In genomic region chr17:40112718-40113109, GRCh38 we compare ENCODE assay signal across 8 cellular contexts. TPM values are rescaled to one million over a fixed set of nuclear protein-coding genes. Genes with fewer than 3 reads are reported as not detected.
A peak's percentile ranks its signal among the peaks of the same experiment; 100 is the strongest.
DNase-seq lines count a peak whose midpoint lies in the region; ATAC-seq and TF ChIP-seq lines count a peak whose summit lies in the region.

No MANE protein-coding gene starts in this region.

- H3K27me3 ChIP-seq in MG63 = no peaks in the 10 kb centered on the region

- no peaks in the 10 kb centered on the region for H3K27me3 Mint-ChIP-seq in naive thymus-derived CD8-positive, alpha-beta T cell

- peaks cover 45 to 67% (median 61%) of the 10 kb centered on the region in 4 donors for H3K4me1 Mint-ChIP-seq in naive thymus-derived CD8-positive, alpha-beta T cell

- DNase-seq in MG63 = peak; percentile 44
- peak; percentile 49 for DNase-seq in ecto neural progenitor cell (ENCODE audit: low spot score)
- DNase-seq in naive thymus-derived CD8-positive, alpha-beta T cell = no peak
- DNase-seq in T1000 (lab: John Stamatoyannopoulos, UW) = no peak
- DNase-seq in foreskin melanocyte = no peak
- no peak for DNase-seq in stimulated activated naive CD4-positive, alpha-beta T cell (lab: John Stamatoyannopoulos, UW)

- H3K27ac Mint-ChIP-seq in naive thymus-derived CD8-positive, alpha-beta T cell = peak overlapping the region; percentile 84 to 100 (median 97)

- H3K36me3 Mint-ChIP-seq in naive thymus-derived CD8-positive, alpha-beta T cell = no peaks in the 10 kb centered on the region

- peak overlapping the region; percentile 89 for H3K27ac ChIP-seq in 22Rv1

- TF ChIP-seq CTCF in 22Rv1 (IDR thresholded peaks at IDR 0.05) = no peak

- POLR2A ChIA-PET in naive thymus-derived CD8-positive, alpha-beta T cell (lab: Charles Lee) = interaction anchor here (0.5 to 19.5 kb wide), 18 partner anchors 11 to 111 kb away, joined by 3 to 523 read pairs (median 8); partner anchors contain the start of genes CASC3, CSF3, MED24 and MSL1

- no peaks in the 10 kb centered on the region for H3K36me3 ChIP-seq in MG63

- H3K9me3 ChIP-seq in MG63 = no peaks in the 10 kb centered on the region

- no peak for ATAC-seq in naive thymus-derived CD8-positive, alpha-beta T cell
- no peak for ATAC-seq in HG03025 (IDR thresholded peaks at IDR 0.05; ENCODE audit: low FRiP score, unreplicated experiment)

- no peak overlapping the region for H3K4me3 ChIP-seq in MG63

- H3K9me3 Mint-ChIP-seq in naive thymus-derived CD8-positive, alpha-beta T cell = no peaks in the 10 kb centered on the region

- peak overlapping the region; percentile 80 to 95 (median 86) for H3K4me3 Mint-ChIP-seq in naive thymus-derived CD8-positive, alpha-beta T cell

RNA-seq across cellular contexts. Expression of gene MSL1, which starts 9.1 kb away (rescaled TPM):
- total RNA-seq in MG63 (2014; rRNA removed; shearing (Covaris generic); ENCODE audit: low replicate concordance) = 44.9 and 53.4 TPM in 2 replicates
- 100 to 1,000 TPM; 132 to 135 TPM for total RNA-seq in naive thymus-derived CD8-positive, alpha-beta T cell
- polyA plus RNA-seq in naive thymus-derived CD8-positive, alpha-beta T cell = 10 to 100 TPM in 1 of 3 donors, 1 to 10 TPM in 2; 6.8 to 12.8 (median 9.2) TPM

RNA-seq across cellular contexts. Expression of gene NR1D1, which starts 12.3 kb away (rescaled TPM):
- total RNA-seq in MG63 (2014; rRNA removed; shearing (Covaris generic); ENCODE audit: low replicate concordance) = 0.07 and 1.3 TPM in 2 replicates
- 10 to 100 TPM; 18.2 to 19.2 TPM for total RNA-seq in naive thymus-derived CD8-positive, alpha-beta T cell
- 1 to 10 TPM; 3.9 to 9.9 (median 6.4) TPM for polyA plus RNA-seq in naive thymus-derived CD8-positive, alpha-beta T cell

RNA-seq across cellular contexts. Expression of gene CASC3, which starts 27.6 kb away (rescaled TPM):
- 50.2 and 63.6 TPM in 2 replicates for total RNA-seq in MG63 (2014; rRNA removed; shearing (Covaris generic); ENCODE audit: low replicate concordance)
- total RNA-seq in naive thymus-derived CD8-positive, alpha-beta T cell = 100 to 1,000 TPM; 153 to 162 TPM
- 10 to 100 TPM; 33.5 to 46.9 (median 40.6) TPM for polyA plus RNA-seq in naive thymus-derived CD8-positive, alpha-beta T cell

RNA-seq across cellular contexts. Expression of gene THRA, which starts 49.9 kb away (rescaled TPM):
- total RNA-seq in MG63 (2014; rRNA removed; shearing (Covaris generic); ENCODE audit: low replicate concordance) = 11.5 and 18.1 TPM in 2 replicates
- 10 to 100 TPM; 53.6 to 54.2 TPM for total RNA-seq in naive thymus-derived CD8-positive, alpha-beta T cell
- polyA plus RNA-seq in naive thymus-derived CD8-positive, alpha-beta T cell = 10 to 100 TPM; 11.3 to 23.3 (median 22.2) TPM

RNA-seq across cellular contexts. Expression of gene MED24, which starts 58.5 kb away (rescaled TPM):
- 83.1 and 96.3 TPM in 2 replicates for total RNA-seq in MG63 (2014; rRNA removed; shearing (Covaris generic); ENCODE audit: low replicate concordance)
- total RNA-seq in naive thymus-derived CD8-positive, alpha-beta T cell = 100 to 1,000 TPM; 104 TPM
- polyA plus RNA-seq in naive thymus-derived CD8-positive, alpha-beta T cell = 10 to 100 TPM; 37.3 to 67.7 (median 42.1) TPM

Comparison
In these comparisons a context has a peak if more than half of its experiments do, and no peak if none do; other contexts are left out.
1. DNase-seq: peak in MG63 (single experiment) and ecto neural progenitor cell (single experiment); none in naive thymus-derived CD8-positive, alpha-beta T cell (0 of 10), T1000 (single experiment), foreskin melanocyte (single experiment) and stimulated activated naive CD4-positive, alpha-beta T cell (0 of 6).